23 cellular contexts compared by ENCODE assay signal in genomic region chr4:33255507-33255906, GRCh38.
"Had no signal": no experiment of that assay in that cellular context is flagged by ENCODE, and none has a peak within 500 bp of the region (broad histone marks: within the 10 kb centered on the region; RNA-seq: fewer than 3 reads in every experiment).

No MANE protein-coding gene starts in this region.

- H3K9me3 ChIP-seq: body of pancreas had no signal

- ATAC-seq: activated CD4-positive, alpha-beta T cell treated with anti-CD3 and anti-CD28 coated beads for 36 hours; activated CD4-positive, CD25-positive, alpha-beta regulatory T cell treated with anti-CD3 and anti-CD28 coated beads, Interleukin-2, amount 50 U/mL, for 24 hours; activated CD8-positive, alpha-beta T cell treated with anti-CD3 and anti-CD28 coated beads, Interleukin-2, amount 10 ng/mL, durations not matched to agents 7 days and 5 days; body of pancreas; Panc1 had no signal

- DNase-seq: activated CD4-positive, alpha-beta T cell treated with anti-CD3 and anti-CD28 coated beads for 36 hours; activated CD4-positive, alpha-beta T cell treated with anti-CD3 and anti-CD28 coated beads, Interleukin-2, amount 10 ng/mL, durations not matched to agents 7 days and 5 days; activated CD4-positive, alpha-beta T cell treated with anti-CD3 and anti-CD28 coated beads, Interleukin-2, amount 50 U/mL, for 48 hours; activated CD8-positive, alpha-beta T cell treated with anti-CD3 and anti-CD28 coated beads, Interleukin-2, amount 10 ng/mL, durations not matched to agents 7 days and 5 days; activated gamma-delta T cell; activated naive CD4-positive, alpha-beta T cell treated with Interleukin-2 at 50 U/mL for 16 hours; activated naive CD8-positive, alpha-beta T cell treated with anti-CD3 and anti-CD28 coated beads, Interleukin-2, amount 10 ng/mL, durations not matched to agents 7 days and 5 days; activated T-cell treated with anti-CD3 and anti-CD28 coated beads, Interleukin-2, amount 50 U/mL, for 24 hours; body of pancreas; caudate nucleus; NCI-H1092 treated with DMSO at 0.1 percent for 48 hours; NCI-H1417; NCI-H1694; NCI-H1930; NCI-H2081 treated with DMSO at 0.1 percent for 48 hours; NCI-H345; NCI-H524 treated with DMSO at 0.1 percent for 48 hours; SHP77; SJCRH30; T1000 had no signal

- H3K27me3 ChIP-seq: body of pancreas, SJCRH30 had no signal

- H3K4me1 ChIP-seq: body of pancreas, SJCRH30 had no signal

- H3K4me3 ChIP-seq: body of pancreas, SJCRH30, SK-N-MC had no signal

- H3K27ac ChIP-seq: body of pancreas, SJCRH30, SK-N-MC had no signal

- H3K36me3 ChIP-seq: SJCRH30 had no signal
